ENCODE assay signal across 15 cellular contexts in genomic region chr22:43377486-43377995, GRCh38. TPM values are rescaled to one million over a fixed set of nuclear protein-coding genes. Genes with fewer than 3 reads are reported as not detected.
DNase-seq lines count a peak whose midpoint lies in the region; ATAC-seq, FAIRE-seq and TF ChIP-seq lines count a peak whose summit lies in the region.
"Had no signal": no experiment of that assay in that cellular context is flagged by ENCODE, and none has a peak within 500 bp of the region (broad histone marks: within the 10 kb centered on the region; RNA-seq: fewer than 3 reads in every experiment).

No MANE protein-coding gene starts in this region.

- no peaks in the 10 kb centered on the region for H3K36me3 Mint-ChIP-seq in CD8-positive, alpha-beta T cell
- H3K36me3 Mint-ChIP-seq in neural crest cell (ENCODE audit: low read depth), result no peaks in the 10 kb centered on the region

- POLR2A ChIA-PET in CD8-positive, alpha-beta T cell (lab: Charles Lee), result no interaction called here

- intact Hi-C loops in CD8-positive, alpha-beta T cell (cut with DNase I, micrococcal nuclease), result no loop called here
- intact Hi-C loops in esophagus muscularis mucosa (cut with DNase I), result no loop called here

- peaks cover 10% of the 10 kb centered on the region for H3K27me3 ChIP-seq in CD8-positive, alpha-beta T cell (ENCODE audit: insufficient read depth, low read length)
- H3K27me3 ChIP-seq in esophagus muscularis mucosa, result peaks cover 0 to 14% (median 0%) of the 10 kb centered on the region in 4 donors

- H3K4me3 Mint-ChIP-seq in CD8-positive, alpha-beta T cell, result peak overlapping the region; percentile 40
- H3K4me3 Mint-ChIP-seq in neural crest cell, result no peak overlapping the region

- no peaks in the 10 kb centered on the region for H3K36me3 ChIP-seq in CD8-positive, alpha-beta T cell (ENCODE audit: insufficient read depth, low read length)
- H3K36me3 ChIP-seq in esophagus muscularis mucosa, result no peaks in the 10 kb centered on the region
- H3K36me3 ChIP-seq: spleen, suprapubic skin had no signal

- no peaks in the 10 kb centered on the region for H3K9me3 ChIP-seq in CD8-positive, alpha-beta T cell (ENCODE audit: low read length)
- H3K9me3 ChIP-seq in esophagus muscularis mucosa, result peaks cover 0 to 15% (median 0%) of the 10 kb centered on the region in 4 donors
- H3K9me3 ChIP-seq: suprapubic skin had no signal

- no peak for TF ChIP-seq EP300 in esophagus muscularis mucosa (IDR thresholded peaks at IDR 0.05)

- ATAC-seq in CD8-positive, alpha-beta T cell, result no peak
- ATAC-seq in HG03354 (IDR thresholded peaks at IDR 0.05; ENCODE audit: poor library complexity, severe bottlenecking, unreplicated experiment), result no peak
- no peak for ATAC-seq in GM21381 (IDR thresholded peaks at IDR 0.05; ENCODE audit: unreplicated experiment)
- ATAC-seq: SK-N-SH treated with all-trans-retinoic acid at 6 μM for 48 hours had no signal

- H3K4me3 ChIP-seq in CD8-positive, alpha-beta T cell (ENCODE audit: low read depth, low read length), result no peak overlapping the region
- no peak overlapping the region for H3K4me3 ChIP-seq in esophagus muscularis mucosa
- H3K4me3 ChIP-seq: spleen, suprapubic skin had no signal

- no peak overlapping the region for H3K27ac ChIP-seq in CD8-positive, alpha-beta T cell (ENCODE audit: low read depth, low read length)
- H3K27ac ChIP-seq in esophagus muscularis mucosa (replicated peaks in 1 of 4), result peak overlapping the region in 3 of 4 donors; percentile 18 to 58 (median 34)
- H3K27ac ChIP-seq: suprapubic skin had no signal

- no peak for TF ChIP-seq POLR2A in esophagus muscularis mucosa (IDR thresholded peaks at IDR 0.05; ENCODE audit: low read depth)

- peaks cover 22% of the 10 kb centered on the region for H3K4me1 ChIP-seq in CD8-positive, alpha-beta T cell (ENCODE audit: insufficient read depth, low read length)
- H3K4me1 ChIP-seq in esophagus muscularis mucosa, result peaks cover 0 to 26% (median 21%) of the 10 kb centered on the region in 4 donors
- H3K4me1 ChIP-seq: suprapubic skin had no signal

- WGBS in esophagus muscularis mucosa, result 29% methylated on average over 11 of the region's 11 CpGs

- H3K4me1 Mint-ChIP-seq in CD8-positive, alpha-beta T cell (ENCODE audit: low read depth), result peaks cover 23% of the 10 kb centered on the region
- H3K4me1 Mint-ChIP-seq in neural crest cell, result peaks cover 8% of the 10 kb centered on the region

- FAIRE-seq in HTR-8/SVneo (lab: Jason Lieb, UNC) (no peak), GM19239 (lab: Jason Lieb, UNC) (no peak)

- DNase-seq in CD8-positive, alpha-beta T cell, result no peak
- DNase-seq in M059J (ENCODE audit: low read depth) (peak; percentile 83), esophagus muscularis mucosa (ENCODE audit: extremely low spot score) (no peak), neural crest cell (ENCODE audit: low read depth, low spot score) (no peak), HTR-8/SVneo (ENCODE audit: insufficient read length, low spot score) (no peak), GM19239 (ENCODE audit: insufficient read length, low spot score) (no peak)
- DNase-seq: caudate nucleus, mammary epithelial cell, NCI-H1048, spleen had no signal

- CTCF ChIA-PET in CD8-positive, alpha-beta T cell (lab: Charles Lee), result interaction anchor here (1.0 to 2.7 kb wide), 4 partner anchors 10 to 147 kb away, joined by 4 to 15 read pairs (median 12); no protein-coding TSS in a partner anchor

- H3K27ac Mint-ChIP-seq in CD8-positive, alpha-beta T cell, result peak overlapping the region; percentile 42
- H3K27ac Mint-ChIP-seq in neural crest cell (ENCODE audit: unreplicated experiment), result peak overlapping the region; percentile 32

- peaks cover 7% of the 10 kb centered on the region for H3K9me3 Mint-ChIP-seq in CD8-positive, alpha-beta T cell
- H3K9me3 Mint-ChIP-seq in neural crest cell, result no peaks in the 10 kb centered on the region

- peaks cover 34% of the 10 kb centered on the region for H3K27me3 Mint-ChIP-seq in CD8-positive, alpha-beta T cell (ENCODE audit: low read depth)
- H3K27me3 Mint-ChIP-seq in neural crest cell (ENCODE audit: low read depth), result peaks cover 25% of the 10 kb centered on the region

- no peak for TF ChIP-seq CTCF in CD8-positive, alpha-beta T cell (IDR thresholded peaks at IDR 0.05)
- no peak for TF ChIP-seq CTCF in esophagus muscularis mucosa (IDR thresholded peaks at IDR 0.05)
- no peak for TF ChIP-seq CTCF in neural crest cell (conservative IDR thresholded peaks at IDR 0.05)

RNA-seq across cellular contexts. Expression of gene MPPED1, which starts 34.3 kb away (rescaled TPM):
- total RNA-seq in CD8-positive, alpha-beta T cell, result not detected
- 0.05 TPM in 1 of 2 replicates, not detected in the other for total RNA-seq in M059J (2014; rRNA removed; shearing (Covaris generic))
- total RNA-seq in esophagus muscularis mucosa (not detected), neural crest cell (1.7 and 1.8 TPM in 2 replicates)
- total RNA-seq: HT1080, mammary epithelial cell had no signal

RNA-seq across cellular contexts. Expression of gene SCUBE1, which starts 34.4 kb away (rescaled TPM):
- not detected for total RNA-seq in CD8-positive, alpha-beta T cell
- total RNA-seq in M059J (2014; rRNA removed; shearing (Covaris generic)), result 11.5 and 17.4 TPM in 2 replicates
- total RNA-seq in esophagus muscularis mucosa, result 100 to 1,000 TPM in 1 of 4 donors, 10 to 100 TPM in 3; 33.3 to 109 (median 66.3) TPM
- 10.6 and 12.1 TPM in 2 replicates for total RNA-seq in neural crest cell
- total RNA-seq: mammary epithelial cell had no signal

Comparison
In these comparisons a context has a peak if more than half of its experiments do, and no peak if none do; other contexts are left out.
1. RNA of gene SCUBE1, which starts 34.4 kb away (total RNA-seq): 33.3 to 109 TPM in esophagus muscularis mucosa, 11.5 to 17.4 TPM in M059J and 10.6 to 12.1 TPM in neural crest cell; not detected in CD8-positive, alpha-beta T cell; every median in the first group is over 10 times any median in the second.